ENCODE assay signal across 8 cellular contexts in the genomic region with DNA sequence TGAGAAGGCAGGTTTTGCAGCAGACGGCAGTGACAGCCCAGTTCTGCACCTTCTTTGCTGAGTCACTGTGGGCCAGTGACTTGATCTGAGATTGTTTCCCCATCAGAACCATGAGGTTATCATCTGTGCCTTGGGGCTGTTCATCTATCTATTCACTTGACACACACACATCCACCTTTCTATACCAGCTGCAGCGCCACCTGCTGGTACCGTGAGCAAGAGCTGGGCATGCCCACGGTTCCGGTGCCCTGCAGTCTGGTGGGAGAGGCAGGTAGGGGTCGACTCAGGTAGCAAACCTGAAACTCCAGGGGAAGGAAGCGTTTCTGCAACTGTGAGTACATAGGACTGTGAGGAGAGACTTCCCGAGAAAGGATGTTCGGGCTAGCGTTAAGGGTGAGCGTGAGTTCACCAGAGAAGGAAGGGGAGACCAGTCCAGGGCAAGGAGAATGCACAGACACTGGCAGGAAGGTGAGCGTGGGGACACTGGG. TPM values are rescaled to one million over a fixed set of nuclear protein-coding genes. Genes with fewer than 3 reads are reported as not detected.
A peak's percentile ranks its signal among the peaks of the same experiment; 100 is the strongest.
DNase-seq lines count a peak whose midpoint lies in the region; ATAC-seq and TF ChIP-seq lines count a peak whose summit lies in the region.

No MANE protein-coding gene starts in this region.

- ATAC-seq in HG03342 (IDR thresholded peaks at IDR 0.05; ENCODE audit: unreplicated experiment) = no peak

- H3K27ac Mint-ChIP-seq in activated CD4-positive, alpha-beta T cell treated with anti-CD3 and anti-CD28 coated beads, Interleukin-2, amount 10 ng/mL, durations not matched to agents 7 days and 5 days = peak overlapping the region; percentile 56

- H3K27me3 Mint-ChIP-seq in activated CD4-positive, alpha-beta T cell treated with anti-CD3 and anti-CD28 coated beads, Interleukin-2, amount 10 ng/mL, durations not matched to agents 7 days and 5 days = no peaks in the 10 kb centered on the region

- H3K27me3 ChIP-seq in dorsolateral prefrontal cortex = no peaks in the 10 kb centered on the region

- peak; percentile 83 for TF ChIP-seq CTCF in GM12865 (IDR thresholded peaks at IDR 0.05; ENCODE audit: insufficient read depth, low read depth, low read length, missing control alignments)
- TF ChIP-seq CTCF in dorsolateral prefrontal cortex (IDR thresholded peaks at IDR 0.05 in 54 of 56, conservative IDR thresholded peaks at IDR 0.05 in 2 of 56; ENCODE audit: low read depth in 1 of 56, partially characterized antibody in 56 of 56) = peak; percentile 31 to 86 (median 75)

- peak overlapping the region in 18 of 59 donors; percentile 1 to 72 (median 22) for H3K27ac ChIP-seq in dorsolateral prefrontal cortex
- H3K27ac ChIP-seq in mesodermal cell (ENCODE audit: low read depth, low read length, severe bottlenecking) = peak overlapping the region; percentile 23

- CTCF ChIA-PET in activated CD4-positive, alpha-beta T cell treated with anti-CD3 and anti-CD28 coated beads, Interleukin-2, amount 10 ng/mL, durations not matched to agents 7 days and 5 days (lab: Charles Lee) = interaction anchor here (0.7 to 4.1 kb wide), 8 partner anchors 7 to 48 kb away, joined by 3 to 20 read pairs (median 6); a partner anchor contains a TSS

- no peak overlapping the region for H3K4me3 ChIP-seq in GM12865 (ENCODE audit: low read depth, low read length)
- H3K4me3 ChIP-seq in dorsolateral prefrontal cortex = no peak overlapping the region
- no peak overlapping the region for H3K4me3 ChIP-seq in mesodermal cell (ENCODE audit: extremely low read depth, insufficient read depth, low read length, poor library complexity, severe bottlenecking)

- H3K9me3 ChIP-seq in mesodermal cell (ENCODE audit: control insufficient read depth, low read length) = no peaks in the 10 kb centered on the region

- H3K9me3 Mint-ChIP-seq in activated CD4-positive, alpha-beta T cell treated with anti-CD3 and anti-CD28 coated beads, Interleukin-2, amount 10 ng/mL, durations not matched to agents 7 days and 5 days = no peaks in the 10 kb centered on the region

- peaks cover 79% of the 10 kb centered on the region for H3K36me3 ChIP-seq in mesodermal cell (ENCODE audit: control insufficient read depth, insufficient read depth, low read length)

- H3K36me3 Mint-ChIP-seq in activated CD4-positive, alpha-beta T cell treated with anti-CD3 and anti-CD28 coated beads, Interleukin-2, amount 10 ng/mL, durations not matched to agents 7 days and 5 days (ENCODE audit: low read depth) = peaks cover 36% of the 10 kb centered on the region

- peak; percentile 69 for DNase-seq in GM12865 (ENCODE audit: low read depth)
- DNase-seq in NCI-H1694 (lab: John Stamatoyannopoulos, UW) = peak; percentile 65
- peak; percentile 71 for DNase-seq in activated CD4-positive, alpha-beta T cell treated with anti-CD3 and anti-CD28 coated beads, Interleukin-2, amount 10 ng/mL, durations not matched to agents 7 days and 5 days
- DNase-seq in dorsolateral prefrontal cortex = peak in 9 of 10 donors; percentile 52 to 72 (median 64)
- peak in 5 of 6 experiments; percentile 45 to 63 (median 49) for DNase-seq in stimulated activated naive CD4-positive, alpha-beta T cell (lab: John Stamatoyannopoulos, UW)
- DNase-seq in mesenteric fat pad (ENCODE audit: low spot score) = no peak

- peaks cover 26% of the 10 kb centered on the region for H3K4me1 ChIP-seq in mesodermal cell (ENCODE audit: control insufficient read depth, insufficient read depth, low read length, poor library complexity, severe bottlenecking)

- H3K4me3 Mint-ChIP-seq in activated CD4-positive, alpha-beta T cell treated with anti-CD3 and anti-CD28 coated beads, Interleukin-2, amount 10 ng/mL, durations not matched to agents 7 days and 5 days = no peak overlapping the region

- intact Hi-C loops in dorsolateral prefrontal cortex (cut with DNase I) = no loop called here

- POLR2A ChIA-PET in activated CD4-positive, alpha-beta T cell treated with anti-CD3 and anti-CD28 coated beads, Interleukin-2, amount 10 ng/mL, durations not matched to agents 7 days and 5 days (lab: Charles Lee) = no interaction called here

- 77 to 84% methylated on average over 11 to 12 of the region's 12 CpGs for WGBS in mesodermal cell (ENCODE audit: insufficient coverage in 2 of 2), 2 experiments

- H3K4me1 Mint-ChIP-seq in activated CD4-positive, alpha-beta T cell treated with anti-CD3 and anti-CD28 coated beads, Interleukin-2, amount 10 ng/mL, durations not matched to agents 7 days and 5 days = peaks cover 4% of the 10 kb centered on the region

RNA-seq across cellular contexts. Expression of a gene that starts 7.5 kb away (rescaled TPM):
- 1 to 10 TPM; 5.6 TPM for total RNA-seq in activated CD4-positive, alpha-beta T cell treated with anti-CD3 and anti-CD28 coated beads, Interleukin-2, amount 10 ng/mL, durations not matched to agents 7 days and 5 days
- 10 to 100 TPM; 15.5 to 61.0 (median 36.9) TPM for total RNA-seq in dorsolateral prefrontal cortex
- 14.7 TPM for polyA plus RNA-seq in mesodermal cell (2013, experiment 1 of 2)
- 9.3 TPM for polyA plus RNA-seq in mesodermal cell (2013, experiment 2 of 2)
- total RNA-seq in mesenteric fat pad = 4.2 TPM

RNA-seq across cellular contexts. Expression of a gene that starts 12.3 kb away (rescaled TPM):
- total RNA-seq in activated CD4-positive, alpha-beta T cell treated with anti-CD3 and anti-CD28 coated beads, Interleukin-2, amount 10 ng/mL, durations not matched to agents 7 days and 5 days = 1 to 10 TPM; 1.0 to 1.3 TPM
- total RNA-seq in dorsolateral prefrontal cortex (1 to 10 TPM in 119 of 120 experiments, not detected in 1; 1.5 to 6.6 (median 3.2) TPM), mesenteric fat pad (not detected)
- 2.5 TPM for polyA plus RNA-seq in mesodermal cell (2013, experiment 1 of 2)
- polyA plus RNA-seq in mesodermal cell (2013, experiment 2 of 2) = 2.5 TPM

RNA-seq across cellular contexts. Expression of a gene that starts 12.7 kb away (rescaled TPM):
- total RNA-seq in activated CD4-positive, alpha-beta T cell treated with anti-CD3 and anti-CD28 coated beads, Interleukin-2, amount 10 ng/mL, durations not matched to agents 7 days and 5 days = 1 to 10 TPM; 1.6 TPM
- total RNA-seq in dorsolateral prefrontal cortex = 100 to 1,000 TPM in 3 of 120 experiments, 10 to 100 TPM in 117; 24.9 to 116 (median 84.0) TPM
- polyA plus RNA-seq in mesodermal cell (2013, experiment 1 of 2) = 18.0 TPM
- polyA plus RNA-seq in mesodermal cell (2013, experiment 2 of 2) = 13.7 TPM
- total RNA-seq in mesenteric fat pad = 3.1 TPM

RNA-seq across cellular contexts. Expression of a gene that starts 21.4 kb away (rescaled TPM):
- 100 to 1,000 TPM; 234 to 249 TPM for total RNA-seq in activated CD4-positive, alpha-beta T cell treated with anti-CD3 and anti-CD28 coated beads, Interleukin-2, amount 10 ng/mL, durations not matched to agents 7 days and 5 days
- total RNA-seq in dorsolateral prefrontal cortex = 100 to 1,000 TPM; 217 to 495 (median 342) TPM
- polyA plus RNA-seq in mesodermal cell (2013, experiment 1 of 2) = 248 TPM
- polyA plus RNA-seq in mesodermal cell (2013, experiment 2 of 2) = 212 TPM
- total RNA-seq in mesenteric fat pad = 148 TPM

RNA-seq across cellular contexts. Expression of a gene that starts 34.2 kb away (rescaled TPM):
- not detected for total RNA-seq in activated CD4-positive, alpha-beta T cell treated with anti-CD3 and anti-CD28 coated beads, Interleukin-2, amount 10 ng/mL, durations not matched to agents 7 days and 5 days
- total RNA-seq in dorsolateral prefrontal cortex (under 1 TPM in 5 of 120 experiments, not detected in 115; 0.10 to 0.25 (median 0.17) TPM), mesenteric fat pad (not detected)
- 0.07 TPM for polyA plus RNA-seq in mesodermal cell (2013, experiment 1 of 2)
- polyA plus RNA-seq in mesodermal cell (2013, experiment 2 of 2) = not detected
